In the genomic region with DNA sequence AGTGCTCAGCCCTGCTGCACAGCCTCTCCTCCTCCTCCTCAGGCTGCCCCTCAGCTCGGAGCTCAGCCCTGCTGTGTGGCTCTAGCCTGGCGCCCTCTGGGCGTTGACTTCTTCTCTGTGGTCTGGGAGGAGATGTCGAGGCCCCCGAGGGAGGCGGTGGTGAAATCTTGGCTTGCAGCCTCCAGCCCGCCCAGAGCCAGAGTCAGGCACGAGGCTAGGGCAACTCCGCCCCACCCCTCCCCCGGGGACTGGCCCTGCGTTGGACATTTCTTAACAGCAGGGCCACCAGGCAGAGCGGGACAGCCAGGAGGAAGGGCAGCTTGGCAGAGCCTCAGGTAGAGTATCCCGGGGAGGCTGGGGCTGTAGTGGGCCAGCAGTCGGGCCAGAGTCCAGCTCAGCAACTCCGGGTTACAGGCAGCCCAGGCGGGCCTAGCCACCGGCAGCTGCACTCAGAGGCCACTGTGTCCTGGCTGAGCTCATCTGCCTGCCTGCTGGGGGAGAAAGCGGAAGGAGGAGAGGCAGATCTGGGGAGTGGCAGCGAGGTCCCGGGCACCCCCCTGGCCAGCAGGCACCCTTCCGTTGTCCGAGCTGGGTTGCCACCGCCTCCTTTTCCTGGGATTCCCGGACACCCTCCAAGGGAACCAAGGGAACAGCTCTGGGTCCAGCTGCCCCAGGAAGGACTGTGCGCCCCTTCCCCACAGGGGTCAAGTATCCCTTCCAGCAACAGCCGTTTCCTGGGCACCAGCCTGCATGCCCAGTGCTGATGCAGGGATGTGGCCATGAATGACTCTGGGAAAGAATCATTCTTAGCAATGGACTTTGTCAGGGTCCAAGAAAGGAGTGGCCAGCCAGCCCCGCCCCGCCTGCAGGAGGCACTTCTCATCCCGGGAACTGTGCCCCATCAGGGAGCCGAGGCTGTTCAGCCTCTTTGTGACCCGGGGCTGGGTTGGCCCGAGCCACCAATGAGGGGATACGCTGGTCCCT, we compare ENCODE assay signal across 8 cellular contexts. TPM values are rescaled to one million over a fixed set of nuclear protein-coding genes. Genes with fewer than 3 reads are reported as not detected.
DNase-seq lines count a peak whose midpoint lies in the region; ATAC-seq and TF ChIP-seq lines count a peak whose summit lies in the region.

A gene with protein sequence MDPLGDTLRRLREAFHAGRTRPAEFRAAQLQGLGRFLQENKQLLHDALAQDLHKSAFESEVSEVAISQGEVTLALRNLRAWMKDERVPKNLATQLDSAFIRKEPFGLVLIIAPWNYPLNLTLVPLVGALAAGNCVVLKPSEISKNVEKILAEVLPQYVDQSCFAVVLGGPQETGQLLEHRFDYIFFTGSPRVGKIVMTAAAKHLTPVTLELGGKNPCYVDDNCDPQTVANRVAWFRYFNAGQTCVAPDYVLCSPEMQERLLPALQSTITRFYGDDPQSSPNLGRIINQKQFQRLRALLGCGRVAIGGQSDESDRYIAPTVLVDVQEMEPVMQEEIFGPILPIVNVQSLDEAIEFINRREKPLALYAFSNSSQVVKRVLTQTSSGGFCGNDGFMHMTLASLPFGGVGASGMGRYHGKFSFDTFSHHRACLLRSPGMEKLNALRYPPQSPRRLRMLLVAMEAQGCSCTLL (plus strand): TSS at position 270 of the 984 bp plus-strand sequence. CDS start 4,971 bp downstream, outside the sequence.

- ATAC-seq in GM18498 (IDR thresholded peaks at IDR 0.05; ENCODE audit: unreplicated experiment) (no peak), HG03342 (IDR thresholded peaks at IDR 0.05; ENCODE audit: unreplicated experiment) (no peak), GM21717 (IDR thresholded peaks at IDR 0.05; ENCODE audit: unreplicated experiment) (no peak)

- H3K9ac ChIP-seq in adipocyte (ENCODE audit: low read length): peak within 1 kb of the TSS; percentile 89

- 18 to 36% (median 26%) methylated on average over 33 of the region's 33 CpGs for WGBS in ovary, 3 donors

- DNase-seq in AML-193 (lab: John Stamatoyannopoulos, UW) (peak; percentile 91 to 95), LHCN-M2 (ENCODE audit: low read depth) (peak; percentile 95), adipocyte (ENCODE audit: low read depth) (peak; percentile 97), cardiac septum (ENCODE audit: low spot score) (peak; percentile 93), ovary (peak; percentile 74 to 82 (median 82))

- H3K27me3 ChIP-seq in adipocyte (replicated peaks; ENCODE audit: control insufficient read depth, insufficient read depth, low read length): no peaks in the 10 kb centered on the region
- no peaks in the 10 kb centered on the region for H3K27me3 ChIP-seq in ovary

- intact Hi-C loops in cardiac septum (cut with DNase I): loop anchor here (10.0 kb wide), 1 partner anchor 194 kb away; no protein-coding TSS in a partner anchor
- intact Hi-C loops in ovary (cut with DNase I): no loop called here

- peak; percentile 53 for TF ChIP-seq EP300 in ovary (IDR thresholded peaks at IDR 0.05)

- H3K36me3 ChIP-seq in adipocyte (ENCODE audit: control insufficient read depth, insufficient read depth, low read length, severe bottlenecking) (no peaks in the 10 kb centered on the region), ovary (no peaks in the 10 kb centered on the region)

- no peak for TF ChIP-seq CTCF in ovary (IDR thresholded peaks at IDR 0.05)

- H3K9me3 ChIP-seq in adipocyte (ENCODE audit: control insufficient read depth, low read length): no peaks in the 10 kb centered on the region
- H3K9me3 ChIP-seq in ovary: no peaks in the 10 kb centered on the region

- H3K4me1 ChIP-seq in adipocyte (ENCODE audit: control insufficient read depth, insufficient read depth, low read length) (peaks cover 57% of the 10 kb centered on the region), ovary (ENCODE audit: insufficient read depth) (peaks cover 10% of the 10 kb centered on the region)

- TF ChIP-seq POLR2A in ovary (IDR thresholded peaks at IDR 0.05): no peak

- H3K4me3 ChIP-seq in adipocyte (ENCODE audit: low read length) (peak within 1 kb of the TSS; percentile 79), ovary (peak within 1 kb of the TSS; percentile 9)

- H3K27ac ChIP-seq in ovary: peak within 1 kb of the TSS; percentile 43 to 72

RNA-seq across cellular contexts. Expression of the gene that starts here (rescaled TPM):
- total RNA-seq in LHCN-M2 (2014; rRNA removed) (59.0 and 60.2 TPM in 2 replicates), cardiac septum (5.1 TPM), ovary (10 to 100 TPM in 3 of 7 donors, 1 to 10 TPM in 4; 1.8 to 65.3 (median 8.9) TPM)
- 61.5 TPM for polyA plus RNA-seq in LHCN-M2 (2012)
- polyA plus RNA-seq in ovary: 1 to 10 TPM; 3.9 to 4.7 TPM
